9 cellular contexts compared by ENCODE assay signal in genomic region chr7:75739796-75740672, GRCh38. TPM values are rescaled to one million over a fixed set of nuclear protein-coding genes. Genes with fewer than 3 reads are reported as not detected.
A peak's percentile ranks its signal among the peaks of the same experiment; 100 is the strongest.
DNase-seq lines count a peak whose midpoint lies in the region; ATAC-seq and TF ChIP-seq lines count a peak whose summit lies in the region.
"Had no signal": no experiment of that assay in that cellular context is flagged by ENCODE, and none has a peak within 500 bp of the region (broad histone marks: within the 10 kb centered on the region; RNA-seq: fewer than 3 reads in every experiment).

No MANE protein-coding gene starts in this region.

- WGBS in stomach, 5 donors = 63 to 66% (median 64%) methylated on average over 26 of the region's 26 CpGs

- H3K4me1 ChIP-seq in stomach = peaks cover 6 to 36% (median 24%) of the 10 kb centered on the region in 4 donors

- H3K4me3 ChIP-seq in GM08714 (ENCODE audit: low read length) (peak overlapping the region; percentile 65), iPS-18c (ENCODE audit: insufficient read depth, low read depth, low read length) (peak overlapping the region; percentile 78), stomach (peak overlapping the region; percentile 82 to 99 (median 90))

- TF ChIP-seq POLR2A in stomach (IDR thresholded peaks at IDR 0.05) = no peak

- intact Hi-C loops in stomach (cut with DNase I; ENCODE audit: low total_unique reads) = no loop called here

- no peak for TF ChIP-seq CTCF in stomach (IDR thresholded peaks at IDR 0.05)

- no peaks in the 10 kb centered on the region for H3K27me3 ChIP-seq in stomach

- H3K36me3 ChIP-seq in stomach = no peaks in the 10 kb centered on the region

- no peak for TF ChIP-seq EP300 in stomach (IDR thresholded peaks at IDR 0.05)

- no peaks in the 10 kb centered on the region for H3K9me3 ChIP-seq in iPS-18c (ENCODE audit: control insufficient read depth, insufficient read depth, low read length)
- H3K9me3 ChIP-seq in stomach = no peaks in the 10 kb centered on the region

- ATAC-seq in HG02852 (IDR thresholded peaks at IDR 0.05; ENCODE audit: unreplicated experiment) = peak; percentile 24
- no peak for ATAC-seq in GM19452 (IDR thresholded peaks at IDR 0.05; ENCODE audit: unreplicated experiment)
- no peak for ATAC-seq in GM21576 (IDR thresholded peaks at IDR 0.05; ENCODE audit: unreplicated experiment)

- peak; percentile 22 to 25 for DNase-seq in activated T-cell treated with anti-CD3 and anti-CD28 coated beads, Interleukin-2, amount 50 U/mL, for 48 hours
- DNase-seq in stomach = no peak
- no peak for DNase-seq in stimulated activated CD4-positive, alpha-beta T cell treated with anti-CD3 and anti-CD28 coated beads, Interleukin-15, amount 100 ng/mL, for 24 hours

- peak overlapping the region; percentile 74 to 91 (median 90) for H3K27ac ChIP-seq in stomach

RNA-seq across cellular contexts. Expression of gene HIP1, which starts 1.3 kb away (rescaled TPM):
- 10 to 100 TPM in 1 of 5 donors, 1 to 10 TPM in 4; 6.2 to 15.8 (median 8.4) TPM for total RNA-seq in stomach
- 1 to 10 TPM; 2.8 to 6.4 (median 3.6) TPM for polyA plus RNA-seq in stomach

RNA-seq across cellular contexts. Expression of gene CCL26, which starts 32.0 kb away (rescaled TPM):
- total RNA-seq in stomach = not detected
- 1 to 10 TPM in 1 of 3 donors, under 1 TPM in 1, not detected in 1; 0.65 to 1.6 TPM for polyA plus RNA-seq in stomach
- total RNA-seq: T-helper 2 cell treated with Interferon-gamma antibody and Interleukin-4, amounts not matched to agents 100 ng/mL and 5 ng/mL, for 36 hours had no signal

Comparison
In these comparisons a context has a peak if more than half of its experiments do, and no peak if none do; other contexts are left out.
1. DNase-seq: peak in activated T-cell treated with anti-CD3 and anti-CD28 coated beads, Interleukin-2, amount 50 U/mL, for 48 hours (2 of 2); none in stomach (single experiment) and stimulated activated CD4-positive, alpha-beta T cell treated with anti-CD3 and anti-CD28 coated beads, Interleukin-15, amount 100 ng/mL, for 24 hours (single experiment).
2. Peak in every context shown above with its lines, with median percentiles within 50 percentile points of each other: H3K4me3 ChIP-seq.